ENCODE assay signal across 8 cellular contexts in genomic region chr13:102395174-102395573, GRCh38. TPM values are rescaled to one million over a fixed set of nuclear protein-coding genes. Genes with fewer than 3 reads are reported as not detected.
DNase-seq lines count a peak whose midpoint lies in the region; ATAC-seq and TF ChIP-seq lines count a peak whose summit lies in the region.

No MANE protein-coding gene starts in this region.

- no peak overlapping the region for H3K27ac ChIP-seq in ACC112 (ENCODE audit: low read depth, low read length)
- peak overlapping the region; percentile 57 for H3K27ac ChIP-seq in colonic mucosa

- ATAC-seq in naive thymus-derived CD8-positive, alpha-beta T cell, result no peak
- no peak for ATAC-seq in HG03039 (IDR thresholded peaks at IDR 0.05; ENCODE audit: unreplicated experiment)

- H3K4me1 ChIP-seq in ACC112 (ENCODE audit: control insufficient read depth, insufficient read depth, low read length, unreplicated experiment), result peaks cover 19% of the 10 kb centered on the region
- peaks cover 5% of the 10 kb centered on the region for H3K4me1 ChIP-seq in colonic mucosa

- H3K9me3 Mint-ChIP-seq in naive thymus-derived CD8-positive, alpha-beta T cell, result no peaks in the 10 kb centered on the region

- no peaks in the 10 kb centered on the region for H3K36me3 Mint-ChIP-seq in naive thymus-derived CD8-positive, alpha-beta T cell

- no peaks in the 10 kb centered on the region for H3K79me2 ChIP-seq in ACC112 (ENCODE audit: control insufficient read depth, insufficient read depth, low read length, unreplicated experiment)

- POLR2A ChIA-PET in naive thymus-derived CD8-positive, alpha-beta T cell (lab: Charles Lee), result interaction anchor here (0.8 to 3.5 kb wide), 3 partner anchors 9 to 451 kb away, joined by 3 to 13 read pairs (median 13); partner anchors contain the start of genes ERCC5 and TPP2

- peaks cover 10 to 31% (median 18%) of the 10 kb centered on the region in 5 donors for H3K27me3 Mint-ChIP-seq in naive thymus-derived CD8-positive, alpha-beta T cell

- TF ChIP-seq CTCF in colonic mucosa (IDR thresholded peaks at IDR 0.05), result no peak

- H3K9ac ChIP-seq in colonic mucosa (ENCODE audit: low read depth in 2 of 2, low read length in 2 of 2), result no peak overlapping the region

- H3K36me3 ChIP-seq in ACC112 (ENCODE audit: insufficient read depth, low read length) (no peaks in the 10 kb centered on the region), colonic mucosa (no peaks in the 10 kb centered on the region)

- H3K9me3 ChIP-seq in colonic mucosa, result no peaks in the 10 kb centered on the region

- H2AFZ ChIP-seq in ACC112 (ENCODE audit: low read length, unreplicated experiment), result peak overlapping the region; percentile 94

- peak overlapping the region; percentile 84 to 94 (median 90) for H3K4me3 Mint-ChIP-seq in naive thymus-derived CD8-positive, alpha-beta T cell

- no peak for DNase-seq in Jurkat, Clone E6-1 (ENCODE audit: low read depth, low spot score)
- no peak for DNase-seq in colonic mucosa
- DNase-seq in naive thymus-derived CD8-positive, alpha-beta T cell, result no peak
- no peak for DNase-seq in hypothalamus (lab: John Stamatoyannopoulos, UW)
- DNase-seq in activated gamma-delta T cell (lab: John Stamatoyannopoulos, UW), result no peak
- no peak for DNase-seq in AG08396 (ENCODE audit: low spot score)

- peak overlapping the region in 9 of 10 donors; percentile 47 to 94 (median 90) for H3K27ac Mint-ChIP-seq in naive thymus-derived CD8-positive, alpha-beta T cell

- no peaks in the 10 kb centered on the region for H3K27me3 ChIP-seq in ACC112 (ENCODE audit: insufficient read depth, low read length)
- peaks cover 10% of the 10 kb centered on the region for H3K27me3 ChIP-seq in colonic mucosa

- H3K4me1 Mint-ChIP-seq in naive thymus-derived CD8-positive, alpha-beta T cell, result peaks cover 10 to 24% (median 20%) of the 10 kb centered on the region in 4 donors

- H3K4me3 ChIP-seq in ACC112 (ENCODE audit: low read depth, low read length) (peak overlapping the region; percentile 87), colonic mucosa (peak overlapping the region; percentile 85)
- peak overlapping the region; percentile 86 for H3K4me3 ChIP-seq in Jurkat, Clone E6-1 (ENCODE audit: low read length)

- intact Hi-C loops in colonic mucosa (cut with DNase I), result no loop called here

RNA-seq across cellular contexts. Expression of gene FGF14, which starts 6.7 kb away (rescaled TPM):
- 0.80 TPM for polyA plus RNA-seq in Jurkat, Clone E6-1 (2012; ENCODE audit: insufficient read depth, insufficient read length)
- under 1 TPM; 0.62 to 0.85 TPM for total RNA-seq in colonic mucosa
- not detected for total RNA-seq in naive thymus-derived CD8-positive, alpha-beta T cell
- polyA plus RNA-seq in naive thymus-derived CD8-positive, alpha-beta T cell, result not detected
